In the genomic region with DNA sequence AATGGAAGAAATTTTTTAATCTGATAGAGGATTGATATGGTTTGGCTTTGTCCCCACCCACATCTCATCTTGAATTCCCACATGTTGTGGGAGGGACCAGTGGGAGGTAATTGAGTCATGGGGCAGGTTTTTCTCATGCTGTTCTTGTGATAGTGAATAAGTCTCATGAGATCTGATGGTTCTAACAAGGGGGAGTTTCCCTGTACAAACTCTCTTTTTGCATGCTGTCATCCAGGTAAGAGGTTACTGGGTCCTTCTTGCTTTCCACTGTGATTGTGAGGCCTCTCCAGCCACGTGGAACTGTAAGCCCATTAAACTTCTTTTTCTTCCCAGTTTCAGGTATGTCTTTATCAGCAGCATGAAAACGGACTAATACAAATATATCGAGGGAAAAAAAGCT, we compare ENCODE assay signal across 6 cellular contexts.
DNase-seq lines count a peak whose midpoint lies in the region; ATAC-seq lines count a peak whose summit lies in the region.
"Not testable (repeated sequence)": the region's sequence is repeated elsewhere in the genome, so short reads cannot be mapped to it uniquely, and the experiment has no call there.

No MANE protein-coding gene starts in this region.

- not testable (repeated sequence) for H3K9me3 Mint-ChIP-seq in activated T-cell treated with anti-CD3 and anti-CD28 coated beads, Interleukin-2, amount 50 U/mL, for 24 hours; activated T-helper 17 cell treated with anti-CD3 and anti-CD28 coated beads, Interleukin-2, amount 50 U/mL, for 72 hours

- peaks cover 28% of the 10 kb centered on the region for H3K4me1 Mint-ChIP-seq in activated T-cell treated with anti-CD3 and anti-CD28 coated beads, Interleukin-2, amount 50 U/mL, for 24 hours (ENCODE audit: low read depth)
- not testable (repeated sequence) for H3K4me1 Mint-ChIP-seq in activated T-helper 17 cell treated with anti-CD3 and anti-CD28 coated beads, Interleukin-2, amount 50 U/mL, for 72 hours

- H3K27me3 Mint-ChIP-seq in activated T-cell treated with anti-CD3 and anti-CD28 coated beads, Interleukin-2, amount 50 U/mL, for 24 hours; activated T-helper 17 cell treated with anti-CD3 and anti-CD28 coated beads, Interleukin-2, amount 50 U/mL, for 72 hours: not testable (repeated sequence)

- ATAC-seq in activated T-helper 17 cell treated with anti-CD3 and anti-CD28 coated beads, Interleukin-2, amount 50 U/mL, for 72 hours (replicated peaks), result peak; percentile 73

- not testable (repeated sequence) for H3K4me3 Mint-ChIP-seq in activated T-cell treated with anti-CD3 and anti-CD28 coated beads, Interleukin-2, amount 50 U/mL, for 24 hours; activated T-helper 17 cell treated with anti-CD3 and anti-CD28 coated beads, Interleukin-2, amount 50 U/mL, for 72 hours

- peak overlapping the region; percentile 35 for H3K27ac Mint-ChIP-seq in activated T-cell treated with anti-CD3 and anti-CD28 coated beads, Interleukin-2, amount 50 U/mL, for 24 hours
- not testable (repeated sequence) for H3K27ac Mint-ChIP-seq in activated T-helper 17 cell treated with anti-CD3 and anti-CD28 coated beads, Interleukin-2, amount 50 U/mL, for 72 hours

- H3K36me3 Mint-ChIP-seq in activated T-cell treated with anti-CD3 and anti-CD28 coated beads, Interleukin-2, amount 50 U/mL, for 24 hours (ENCODE audit: low read depth); activated T-helper 17 cell treated with anti-CD3 and anti-CD28 coated beads, Interleukin-2, amount 50 U/mL, for 72 hours (ENCODE audit: low read depth): not testable (repeated sequence)

- peak; percentile 18 for DNase-seq in M059J (ENCODE audit: low read depth)
- DNase-seq in activated T-cell treated with anti-CD3 and anti-CD28 coated beads, Interleukin-2, amount 50 U/mL, for 24 hours, result not testable (repeated sequence)
- DNase-seq in activated naive CD4-positive, alpha-beta T cell treated with Interleukin-2 at 50 U/mL for 16 hours, result peak; percentile 28
- DNase-seq in activated naive CD4-positive, alpha-beta T cell treated with anti-CD3 and anti-CD28 coated beads, Interleukin-2, amount 50 U/mL, for 16 hours, result peak; percentile 21
- peak; percentile 21 for DNase-seq in stimulated activated CD4-positive, alpha-beta T cell treated with anti-CD3 and anti-CD28 coated beads, Interleukin-4, amount 100 ng/mL, for 24 hours
